13 cellular contexts compared by ENCODE assay signal in genomic region chr4:168540086-168540864, GRCh38. TPM values are rescaled to one million over a fixed set of nuclear protein-coding genes. Genes with fewer than 3 reads are reported as not detected.
DNase-seq lines count a peak whose midpoint lies in the region; TF ChIP-seq lines count a peak whose summit lies in the region.
"Had no signal": no experiment of that assay in that cellular context is flagged by ENCODE, and none has a peak within 500 bp of the region (broad histone marks: within the 10 kb centered on the region; RNA-seq: fewer than 3 reads in every experiment).

No MANE protein-coding gene starts in this region.

- CTCF ChIA-PET in activated naive CD4-positive, alpha-beta T cell treated with anti-CD3 and anti-CD28 coated beads for 36 hours (lab: Charles Lee): interaction anchor here (0.6 kb wide), 1 partner anchor 12 kb away, joined by 3 read pairs; no protein-coding TSS in a partner anchor
- CTCF ChIA-PET in activated naive CD4-positive, alpha-beta T cell treated with anti-CD3 and anti-CD28 coated beads, Interleukin-2, amount 10 ng/mL, durations not matched to agents 7 days and 5 days (lab: Charles Lee): no interaction called here

- no peak overlapping the region for H3K27ac Mint-ChIP-seq in activated naive CD4-positive, alpha-beta T cell treated with anti-CD3 and anti-CD28 coated beads for 36 hours
- no peak overlapping the region for H3K27ac Mint-ChIP-seq in activated naive CD4-positive, alpha-beta T cell treated with anti-CD3 and anti-CD28 coated beads, Interleukin-2, amount 10 ng/mL, durations not matched to agents 7 days and 5 days
- H3K27ac Mint-ChIP-seq: T-helper 1 cell treated with Interleukin-12 subunit alpha and Interleukin-12 subunit beta and Interleukin-4 antibody, amounts not matched to agents 30 μg/mL and 1 μg/mL, for 36 hours had no signal

- no peaks in the 10 kb centered on the region for H3K9me3 ChIP-seq in testis
- H3K9me3 ChIP-seq: BLaER1 treated with 17β-estradiol and CSF1 and Interleukin-3, amounts not matched to agents 10 nM and 100 nM had no signal

- H3K27me3 Mint-ChIP-seq in activated naive CD4-positive, alpha-beta T cell treated with anti-CD3 and anti-CD28 coated beads for 36 hours (ENCODE audit: low read depth): peaks cover 7% of the 10 kb centered on the region
- no peaks in the 10 kb centered on the region for H3K27me3 Mint-ChIP-seq in activated naive CD4-positive, alpha-beta T cell treated with anti-CD3 and anti-CD28 coated beads, Interleukin-2, amount 10 ng/mL, durations not matched to agents 7 days and 5 days

- no peak for TF ChIP-seq CTCF in retinal pigment epithelial cell (conservative IDR thresholded peaks at IDR 0.05; ENCODE audit: low read depth, low read length)
- no peak for TF ChIP-seq CTCF in testis (IDR thresholded peaks at IDR 0.05)

- H3K27me3 ChIP-seq in testis: no peaks in the 10 kb centered on the region
- H3K27me3 ChIP-seq: BLaER1 treated with 17β-estradiol and CSF1 and Interleukin-3, amounts not matched to agents 10 nM and 100 nM had no signal

- H3K36me3 ChIP-seq in testis (ENCODE audit: low read depth, missing control alignments): no peaks in the 10 kb centered on the region
- H3K36me3 ChIP-seq: BLaER1 treated with 17β-estradiol and CSF1 and Interleukin-3, amounts not matched to agents 10 nM and 100 nM had no signal

- 72 to 77% methylated on average over 11 of the region's 11 CpGs for WGBS in testis, 2 donors

- peaks cover 9% of the 10 kb centered on the region for H3K4me1 Mint-ChIP-seq in activated naive CD4-positive, alpha-beta T cell treated with anti-CD3 and anti-CD28 coated beads for 36 hours (ENCODE audit: low read depth)
- H3K4me1 Mint-ChIP-seq in activated naive CD4-positive, alpha-beta T cell treated with anti-CD3 and anti-CD28 coated beads, Interleukin-2, amount 10 ng/mL, durations not matched to agents 7 days and 5 days: no peaks in the 10 kb centered on the region

- DNase-seq in activated naive CD4-positive, alpha-beta T cell treated with anti-CD3 and anti-CD28 coated beads for 36 hours: peak; percentile 31
- DNase-seq in activated naive CD4-positive, alpha-beta T cell treated with anti-CD3 and anti-CD28 coated beads, Interleukin-2, amount 10 ng/mL, durations not matched to agents 7 days and 5 days: no peak
- DNase-seq in M059J (ENCODE audit: low read depth) (peak; percentile 93), dedifferentiated amniotic fluid mesenchymal stem cell (ENCODE audit: extremely low spot score) (peak; percentile 79), retinal pigment epithelial cell (ENCODE audit: low read depth) (peak; percentile 67), GF-D8 (lab: John Stamatoyannopoulos, UW) (no peak), testis (no peak)
- DNase-seq in activated effector memory CD4-positive, alpha-beta T cell treated with anti-CD3 and anti-CD28 coated beads, Interleukin-2, amount 50 U/mL, for 16 hours: no peak
- DNase-seq: cortex of kidney, NCI-H748 treated with DMSO at 0.1 percent for 48 hours had no signal

- intact Hi-C loops in activated naive CD4-positive, alpha-beta T cell treated with anti-CD3 and anti-CD28 coated beads for 36 hours (cut with micrococcal nuclease): loop anchor here (1.0 to 2.0 kb wide), 3 partner anchors 17 to 59 kb away; partner anchors contain the start of gene DDX60L
- intact Hi-C loops in testis (cut with DNase I; ENCODE audit: low total_unique reads): no loop called here

- H3K9me3 Mint-ChIP-seq in activated naive CD4-positive, alpha-beta T cell treated with anti-CD3 and anti-CD28 coated beads for 36 hours: no peaks in the 10 kb centered on the region
- H3K9me3 Mint-ChIP-seq in activated naive CD4-positive, alpha-beta T cell treated with anti-CD3 and anti-CD28 coated beads, Interleukin-2, amount 10 ng/mL, durations not matched to agents 7 days and 5 days: no peaks in the 10 kb centered on the region
- H3K9me3 Mint-ChIP-seq: T-helper 1 cell treated with Interleukin-12 subunit alpha and Interleukin-12 subunit beta and Interleukin-4 antibody, amounts not matched to agents 30 μg/mL and 1 μg/mL, for 36 hours had no signal

- H3K4me3 Mint-ChIP-seq in activated naive CD4-positive, alpha-beta T cell treated with anti-CD3 and anti-CD28 coated beads for 36 hours: no peak overlapping the region
- H3K4me3 Mint-ChIP-seq in activated naive CD4-positive, alpha-beta T cell treated with anti-CD3 and anti-CD28 coated beads, Interleukin-2, amount 10 ng/mL, durations not matched to agents 7 days and 5 days: no peak overlapping the region
- H3K4me3 Mint-ChIP-seq: T-helper 1 cell treated with Interleukin-12 subunit alpha and Interleukin-12 subunit beta and Interleukin-4 antibody, amounts not matched to agents 30 μg/mL and 1 μg/mL, for 36 hours had no signal

- no peaks in the 10 kb centered on the region for H3K4me1 ChIP-seq in testis
- H3K4me1 ChIP-seq: BLaER1 treated with 17β-estradiol and CSF1 and Interleukin-3, amounts not matched to agents 10 nM and 100 nM had no signal

- H3K4me3 ChIP-seq in retinal pigment epithelial cell (ENCODE audit: low read length) (peak overlapping the region; percentile 21), testis (no peak overlapping the region)
- H3K4me3 ChIP-seq: BLaER1 treated with 17β-estradiol and CSF1 and Interleukin-3, amounts not matched to agents 10 nM and 100 nM; lung had no signal

- no peak overlapping the region for H3K27ac ChIP-seq in testis
- H3K27ac ChIP-seq: BLaER1 treated with 17β-estradiol and CSF1 and Interleukin-3, amounts not matched to agents 10 nM and 100 nM had no signal

- TF ChIP-seq POLR2A in testis (IDR thresholded peaks at IDR 0.05): no peak

- no peaks in the 10 kb centered on the region for H3K36me3 Mint-ChIP-seq in activated naive CD4-positive, alpha-beta T cell treated with anti-CD3 and anti-CD28 coated beads for 36 hours (ENCODE audit: low read depth)
- no peaks in the 10 kb centered on the region for H3K36me3 Mint-ChIP-seq in activated naive CD4-positive, alpha-beta T cell treated with anti-CD3 and anti-CD28 coated beads, Interleukin-2, amount 10 ng/mL, durations not matched to agents 7 days and 5 days

RNA-seq across cellular contexts. Expression of gene PALLD, which starts 43.4 kb away (rescaled TPM):
- 1 to 10 TPM; 7.3 to 7.8 TPM for total RNA-seq in activated naive CD4-positive, alpha-beta T cell treated with anti-CD3 and anti-CD28 coated beads for 36 hours
- total RNA-seq in M059J (2014; rRNA removed; shearing (Covaris generic)): 21.6 and 46.0 TPM in 2 replicates
- 100 to 1,000 TPM; 138 to 146 TPM for total RNA-seq in testis
- 156 TPM for polyA plus RNA-seq in testis (ENCODE audit: insufficient read depth, low read depth, low replicate concordance)

RNA-seq across cellular contexts. Expression of gene DDX60L, which starts 60.0 kb away (rescaled TPM):
- total RNA-seq in activated naive CD4-positive, alpha-beta T cell treated with anti-CD3 and anti-CD28 coated beads for 36 hours: 1 to 10 TPM; 3.4 to 4.1 TPM
- 17.0 and 21.5 TPM in 2 replicates for total RNA-seq in M059J (2014; rRNA removed; shearing (Covaris generic))
- 10 to 100 TPM; 16.8 to 26.5 TPM for total RNA-seq in testis
- polyA plus RNA-seq in testis (ENCODE audit: insufficient read depth, low read depth, low replicate concordance): 7.7 TPM

Comparison
In these comparisons a context has a peak if more than half of its experiments do, and no peak if none do; other contexts are left out.
1. DNase-seq: peak in activated naive CD4-positive, alpha-beta T cell treated with anti-CD3 and anti-CD28 coated beads for 36 hours (single experiment), M059J (single experiment), dedifferentiated amniotic fluid mesenchymal stem cell (single experiment) and retinal pigment epithelial cell (single experiment); none in activated naive CD4-positive, alpha-beta T cell treated with anti-CD3 and anti-CD28 coated beads, Interleukin-2, amount 10 ng/mL, durations not matched to agents 7 days and 5 days (single experiment), GF-D8 (single experiment), testis (single experiment) and activated effector memory CD4-positive, alpha-beta T cell treated with anti-CD3 and anti-CD28 coated beads, Interleukin-2, amount 50 U/mL, for 16 hours (single experiment).